Comparison of ENCODE assay signal across 1 cellular context in genomic region chr2:171568085-171568484, GRCh38.
TF ChIP-seq lines count a peak whose summit lies in the region.

No MANE protein-coding gene starts in this region.

TF ChIP-seq in HCT116, 20 proteins besides CTCF, POLR2A, EP300 and RAD21 (continued from another document):
- TF ChIP-seq REST (IDR thresholded peaks at IDR 0.05; ENCODE audit: low read depth) = no peak
- TF ChIP-seq CBX3 (IDR thresholded peaks at IDR 0.05; ENCODE audit: low read depth) = no peak
- TF ChIP-seq SIN3A (IDR thresholded peaks at IDR 0.05; ENCODE audit: low read depth) = no peak
